27 cellular contexts compared by ENCODE assay signal in the genomic region with DNA sequence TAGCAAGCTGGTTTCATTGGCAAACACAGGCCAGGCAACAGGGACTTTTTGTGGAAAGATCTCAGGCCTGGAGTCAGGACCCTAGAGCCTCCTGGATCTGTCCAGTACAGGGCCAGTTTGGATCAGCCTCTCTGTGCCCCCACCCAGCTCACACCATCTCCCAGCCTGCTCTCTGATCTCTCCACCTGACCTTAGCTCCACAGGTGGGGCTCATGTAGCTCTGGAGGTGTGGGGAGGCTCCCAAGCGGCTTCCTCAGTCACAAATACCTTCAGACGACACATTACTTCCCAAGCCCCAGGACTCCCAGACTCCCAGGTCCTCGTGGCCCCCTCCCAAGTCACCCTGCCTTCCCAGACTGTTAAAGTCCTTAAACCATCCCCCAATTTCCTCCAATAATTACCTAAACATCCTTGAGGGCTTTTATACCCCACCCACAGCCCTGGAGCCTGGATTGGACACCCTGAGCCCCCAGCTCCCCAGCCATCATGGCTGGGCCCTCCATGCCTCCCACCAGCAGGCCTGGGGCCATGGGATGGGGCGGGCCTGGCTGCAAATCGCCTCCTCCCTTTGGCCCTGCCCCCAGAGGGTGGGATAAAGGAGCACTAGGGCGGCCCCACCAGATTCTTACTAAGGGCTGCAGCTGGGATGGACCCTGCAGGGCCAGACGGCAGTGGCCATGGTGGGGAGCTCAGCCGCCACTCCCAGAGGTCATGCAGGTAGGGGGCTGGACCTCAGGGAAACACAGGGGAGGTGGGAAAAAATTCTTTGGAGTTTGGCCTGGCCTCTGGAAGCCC.
"Had no signal": no experiment of that assay in that cellular context is flagged by ENCODE, and none has a peak within 500 bp of the region (broad histone marks: within the 10 kb centered on the region; RNA-seq: fewer than 3 reads in every experiment).

No MANE protein-coding gene starts in this region.

- DNase-seq: activated CD4-positive, alpha-beta memory T cell treated with anti-CD3 and anti-CD28 coated beads, Interleukin-2, amount 10 ng/mL, durations not matched to agents 7 days and 5 days; activated CD4-positive, alpha-beta T cell treated with anti-CD3 and anti-CD28 coated beads, Interleukin-2, amount 10 ng/mL, durations not matched to agents 24 days and 14 days; activated CD4-positive, CD25-positive, alpha-beta regulatory T cell treated with anti-CD3 and anti-CD28 coated beads, Interleukin-2, amount 50 U/mL, for 72 hours; activated gamma-delta T cell treated with Interleukin-2 at 50 U/mL for 16 hours; activated naive CD4-positive, alpha-beta T cell treated with anti-CD3 and anti-CD28 coated beads, Interleukin-2, amount 50 U/mL, for 16 hours; activated T-cell treated with anti-CD3 and anti-CD28 coated beads, Interleukin-2, amount 50 U/mL, for 4 hours; amniotic stem cell; brain microvascular endothelial cell; cortex of kidney; effector memory CD8-positive, alpha-beta T cell; heart left ventricle; hypothalamus; immature natural killer cell; kidney; naive thymus-derived CD4-positive, alpha-beta T cell; spleen; T-helper 1 cell; tibial artery; WERI-Rb-1 had no signal

- H3K36me3 Mint-ChIP-seq: immature natural killer cell; naive thymus-derived CD4-positive, alpha-beta T cell had no signal

- H3K27ac ChIP-seq: brain microvascular endothelial cell, gastroesophageal sphincter, pancreas, right atrium auricular region, spleen, suprapubic skin, tibial artery, WERI-Rb-1 had no signal

- H3K36me3 ChIP-seq: brain microvascular endothelial cell, gastroesophageal sphincter, heart left ventricle, pancreas, right atrium auricular region, spleen, suprapubic skin, tibial artery, WERI-Rb-1 had no signal

- H3K27ac Mint-ChIP-seq: activated CD4-positive, alpha-beta memory T cell treated with anti-CD3 and anti-CD28 coated beads, Interleukin-2, amount 10 ng/mL, durations not matched to agents 7 days and 5 days; activated CD4-positive, alpha-beta T cell treated with anti-CD3 and anti-CD28 coated beads, Interleukin-2, amount 10 ng/mL, durations not matched to agents 24 days and 14 days; activated T-helper 17 cell treated with anti-CD3 and anti-CD28 coated beads, Interleukin-2, amount 50 U/mL, for 72 hours; stimulated activated naive CD8-positive, alpha-beta T cell treated with anti-CD3 and anti-CD28 coated beads, Interleukin-15, Interleukin-2, amounts not matched to agents 100 ng/mL and 50 ng/mL, for 24 hours; T-helper 2 cell treated with Interferon-gamma antibody and Interleukin-4, amounts not matched to agents 5 μg/mL and 100 μg/mL, for 36 hours had no signal

- H3K27me3 ChIP-seq: brain microvascular endothelial cell, gastroesophageal sphincter, heart left ventricle, pancreas, right atrium auricular region, spleen, suprapubic skin, tibial artery had no signal

- H3K4me1 Mint-ChIP-seq: activated CD4-positive, alpha-beta memory T cell treated with anti-CD3 and anti-CD28 coated beads, Interleukin-2, amount 10 ng/mL, durations not matched to agents 7 days and 5 days; activated CD4-positive, alpha-beta T cell treated with anti-CD3 and anti-CD28 coated beads, Interleukin-2, amount 10 ng/mL, durations not matched to agents 24 days and 14 days; activated T-helper 17 cell treated with anti-CD3 and anti-CD28 coated beads, Interleukin-2, amount 50 U/mL, for 72 hours; immature natural killer cell; naive thymus-derived CD4-positive, alpha-beta T cell had no signal

- H3K4me3 ChIP-seq: gastroesophageal sphincter, heart left ventricle, lung, pancreas, right atrium auricular region, spleen, suprapubic skin, tibial artery had no signal

- H3K27me3 Mint-ChIP-seq: activated CD4-positive, alpha-beta memory T cell treated with anti-CD3 and anti-CD28 coated beads, Interleukin-2, amount 10 ng/mL, durations not matched to agents 7 days and 5 days; activated CD4-positive, alpha-beta T cell treated with anti-CD3 and anti-CD28 coated beads, Interleukin-2, amount 10 ng/mL, durations not matched to agents 24 days and 14 days; activated T-helper 17 cell treated with anti-CD3 and anti-CD28 coated beads, Interleukin-2, amount 50 U/mL, for 72 hours; effector memory CD8-positive, alpha-beta T cell; naive thymus-derived CD4-positive, alpha-beta T cell; stimulated activated naive CD8-positive, alpha-beta T cell treated with anti-CD3 and anti-CD28 coated beads, Interleukin-15, Interleukin-2, amounts not matched to agents 100 ng/mL and 50 ng/mL, for 24 hours had no signal

- H3K9me3 Mint-ChIP-seq: activated CD4-positive, alpha-beta memory T cell treated with anti-CD3 and anti-CD28 coated beads, Interleukin-2, amount 10 ng/mL, durations not matched to agents 7 days and 5 days; activated CD4-positive, alpha-beta T cell treated with anti-CD3 and anti-CD28 coated beads, Interleukin-2, amount 10 ng/mL, durations not matched to agents 24 days and 14 days; activated T-cell treated with anti-CD3 and anti-CD28 coated beads, Interleukin-2, amount 50 U/mL, for 4 hours; activated T-helper 17 cell treated with anti-CD3 and anti-CD28 coated beads, Interleukin-2, amount 50 U/mL, for 72 hours; effector memory CD8-positive, alpha-beta T cell; immature natural killer cell; naive thymus-derived CD4-positive, alpha-beta T cell; stimulated activated naive CD8-positive, alpha-beta T cell treated with anti-CD3 and anti-CD28 coated beads, Interleukin-15, Interleukin-2, amounts not matched to agents 100 ng/mL and 50 ng/mL, for 24 hours; T-helper 2 cell treated with Interferon-gamma antibody and Interleukin-4, amounts not matched to agents 5 μg/mL and 100 μg/mL, for 36 hours had no signal

- ATAC-seq: activated T-cell treated with anti-CD3 and anti-CD28 coated beads, Interleukin-2, amount 50 U/mL, for 4 hours; activated T-helper 17 cell treated with anti-CD3 and anti-CD28 coated beads, Interleukin-2, amount 50 U/mL, for 72 hours; effector memory CD8-positive, alpha-beta T cell; gastroesophageal sphincter; pancreas had no signal

- H3K9me3 ChIP-seq: gastroesophageal sphincter, heart left ventricle, pancreas, right atrium auricular region, spleen, suprapubic skin, tibial artery had no signal

- H3K4me3 Mint-ChIP-seq: activated CD4-positive, alpha-beta memory T cell treated with anti-CD3 and anti-CD28 coated beads, Interleukin-2, amount 10 ng/mL, durations not matched to agents 7 days and 5 days; activated CD4-positive, alpha-beta T cell treated with anti-CD3 and anti-CD28 coated beads, Interleukin-2, amount 10 ng/mL, durations not matched to agents 24 days and 14 days; activated T-cell treated with anti-CD3 and anti-CD28 coated beads, Interleukin-2, amount 50 U/mL, for 4 hours; activated T-helper 17 cell treated with anti-CD3 and anti-CD28 coated beads, Interleukin-2, amount 50 U/mL, for 72 hours; effector memory CD8-positive, alpha-beta T cell; immature natural killer cell; naive thymus-derived CD4-positive, alpha-beta T cell; stimulated activated naive CD8-positive, alpha-beta T cell treated with anti-CD3 and anti-CD28 coated beads, Interleukin-15, Interleukin-2, amounts not matched to agents 100 ng/mL and 50 ng/mL, for 24 hours; T-helper 2 cell treated with Interferon-gamma antibody and Interleukin-4, amounts not matched to agents 5 μg/mL and 100 μg/mL, for 36 hours had no signal

- H3K4me1 ChIP-seq: pancreas, spleen, tibial artery had no signal
